In the genomic region with DNA sequence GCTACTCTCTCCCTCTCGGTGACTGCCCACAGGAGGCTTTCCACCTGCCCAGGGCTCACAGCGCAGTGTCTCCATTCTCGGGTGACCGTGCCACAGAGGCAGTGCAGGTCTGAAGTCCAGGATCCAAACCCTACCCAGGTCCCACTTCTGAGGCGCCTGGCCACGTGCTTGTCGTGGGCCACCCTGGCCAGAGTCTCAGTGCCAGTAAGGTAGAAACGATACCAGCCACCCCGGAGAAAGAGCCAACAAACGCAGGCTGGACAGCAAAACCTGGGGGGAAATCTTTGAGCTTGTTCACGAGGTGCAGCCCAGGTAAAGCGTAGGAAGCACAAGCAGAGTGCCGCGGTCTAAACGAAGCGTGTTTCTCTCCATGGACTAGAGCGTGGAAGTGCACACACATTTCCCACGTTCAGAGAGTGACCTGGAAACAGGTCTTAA, we compare ENCODE assay signal across 24 cellular contexts.
DNase-seq lines count a peak whose midpoint lies in the region; ATAC-seq and TF ChIP-seq lines count a peak whose summit lies in the region.
"Had no signal": no experiment of that assay in that cellular context is flagged by ENCODE, and none has a peak within 500 bp of the region (broad histone marks: within the 10 kb centered on the region; RNA-seq: fewer than 3 reads in every experiment).

No MANE protein-coding gene starts in this region.

- H3K4me1 Mint-ChIP-seq in osteocyte (ENCODE audit: unreplicated experiment) = peaks cover 3% of the 10 kb centered on the region
- H3K4me1 Mint-ChIP-seq in activated CD4-positive, alpha-beta T cell treated with anti-CD3 and anti-CD28 coated beads, Interleukin-2, amount 10 ng/mL, durations not matched to agents 24 days and 14 days = peaks cover 6% of the 10 kb centered on the region

- peaks cover 4% of the 10 kb centered on the region for H3K36me3 Mint-ChIP-seq in osteocyte (ENCODE audit: unreplicated experiment)
- peaks cover 18% of the 10 kb centered on the region for H3K36me3 Mint-ChIP-seq in activated CD4-positive, alpha-beta T cell treated with anti-CD3 and anti-CD28 coated beads, Interleukin-2, amount 10 ng/mL, durations not matched to agents 24 days and 14 days (ENCODE audit: low read depth)

- H3K9me3 ChIP-seq in right atrium auricular region = no peaks in the 10 kb centered on the region
- H3K9me3 ChIP-seq: MG63 had no signal

- H3K4me3 Mint-ChIP-seq in osteocyte (ENCODE audit: unreplicated experiment) = no peak overlapping the region
- no peak overlapping the region for H3K4me3 Mint-ChIP-seq in activated CD4-positive, alpha-beta T cell treated with anti-CD3 and anti-CD28 coated beads, Interleukin-2, amount 10 ng/mL, durations not matched to agents 24 days and 14 days
- H3K4me3 Mint-ChIP-seq: CD8-positive, alpha-beta T cell; HFFc6 had no signal

- H3K9me3 Mint-ChIP-seq in osteocyte (ENCODE audit: unreplicated experiment) = no peaks in the 10 kb centered on the region
- no peaks in the 10 kb centered on the region for H3K9me3 Mint-ChIP-seq in activated CD4-positive, alpha-beta T cell treated with anti-CD3 and anti-CD28 coated beads, Interleukin-2, amount 10 ng/mL, durations not matched to agents 24 days and 14 days

- no peak overlapping the region for H3K4me3 ChIP-seq in right atrium auricular region
- H3K4me3 ChIP-seq: K562, MG63 had no signal

- H3K27me3 ChIP-seq in right atrium auricular region = no peaks in the 10 kb centered on the region
- H3K27me3 ChIP-seq: MG63 had no signal

- H3K27ac Mint-ChIP-seq in osteocyte (ENCODE audit: unreplicated experiment) = no peak overlapping the region
- H3K27ac Mint-ChIP-seq in activated CD4-positive, alpha-beta T cell treated with anti-CD3 and anti-CD28 coated beads, Interleukin-2, amount 10 ng/mL, durations not matched to agents 24 days and 14 days = no peak overlapping the region
- H3K27ac Mint-ChIP-seq: CD8-positive, alpha-beta T cell; HFFc6 had no signal

- no peak overlapping the region for H3K27ac ChIP-seq in right atrium auricular region
- H3K27ac ChIP-seq: HL-60 had no signal

- ATAC-seq in left ventricle myocardium superior (no peak), left lobe of liver (peak; percentile 13), GM18909 (IDR thresholded peaks at IDR 0.05; ENCODE audit: poor library complexity, unreplicated experiment) (no peak), HG02642 (IDR thresholded peaks at IDR 0.05; ENCODE audit: poor library complexity, unreplicated experiment) (no peak)
- ATAC-seq: CD8-positive, alpha-beta T cell; HepG2; K562 had no signal

- H3K27me3 Mint-ChIP-seq in osteocyte (ENCODE audit: unreplicated experiment) = no peaks in the 10 kb centered on the region
- no peaks in the 10 kb centered on the region for H3K27me3 Mint-ChIP-seq in activated CD4-positive, alpha-beta T cell treated with anti-CD3 and anti-CD28 coated beads, Interleukin-2, amount 10 ng/mL, durations not matched to agents 24 days and 14 days

- DNase-seq in right atrium auricular region (ENCODE audit: low spot score) (peak; percentile 46), left ventricle myocardium superior (no peak), left lobe of liver (ENCODE audit: low spot score) (peak; percentile 43), osteocyte (ENCODE audit: extremely low spot score, unreplicated experiment) (peak; percentile 83)
- no peak for DNase-seq in activated CD4-positive, alpha-beta T cell treated with anti-CD3 and anti-CD28 coated beads, Interleukin-2, amount 10 ng/mL, durations not matched to agents 24 days and 14 days
- DNase-seq: AML-193, C1 segment of cervical spinal cord, Calu3, DMS153, HFFc6, MG63, NCI-H1417, NCI-H1694 treated with DMSO at 0.1 percent for 48 hours, NCI-H2081 treated with DMSO at 0.1 percent for 48 hours, NCI-H2171 treated with DMSO at 0.1 percent for 48 hours, NCI-H524 treated with DMSO at 0.1 percent for 48 hours, NCI-H82, Right ventricle myocardium superior had no signal

- H3K4me1 ChIP-seq in right atrium auricular region = peaks cover 0 to 24% of the 10 kb centered on the region in 2 donors

- TF ChIP-seq CTCF in right atrium auricular region (IDR thresholded peaks at IDR 0.05) (no peak), osteocyte (IDR thresholded peaks at IDR 0.05) (no peak)

- intact Hi-C loops in left ventricle myocardium superior (cut with micrococcal nuclease) = no loop called here
- intact Hi-C loops in activated CD4-positive, alpha-beta T cell treated with anti-CD3 and anti-CD28 coated beads, Interleukin-2, amount 10 ng/mL, durations not matched to agents 24 days and 14 days (cut with micrococcal nuclease) = no loop called here

- H3K36me3 ChIP-seq in right atrium auricular region = no peaks in the 10 kb centered on the region
- H3K36me3 ChIP-seq: MG63 had no signal

Comparison
In these comparisons a context has a peak if more than half of its experiments do, and no peak if none do; other contexts are left out.
1. DNase-seq: peak in right atrium auricular region (single experiment), left lobe of liver (single experiment) and osteocyte (single experiment); none in left ventricle myocardium superior (single experiment) and activated CD4-positive, alpha-beta T cell treated with anti-CD3 and anti-CD28 coated beads, Interleukin-2, amount 10 ng/mL, durations not matched to agents 24 days and 14 days (single experiment).